ENCODE assay signal across 8 cellular contexts in the genomic region with DNA sequence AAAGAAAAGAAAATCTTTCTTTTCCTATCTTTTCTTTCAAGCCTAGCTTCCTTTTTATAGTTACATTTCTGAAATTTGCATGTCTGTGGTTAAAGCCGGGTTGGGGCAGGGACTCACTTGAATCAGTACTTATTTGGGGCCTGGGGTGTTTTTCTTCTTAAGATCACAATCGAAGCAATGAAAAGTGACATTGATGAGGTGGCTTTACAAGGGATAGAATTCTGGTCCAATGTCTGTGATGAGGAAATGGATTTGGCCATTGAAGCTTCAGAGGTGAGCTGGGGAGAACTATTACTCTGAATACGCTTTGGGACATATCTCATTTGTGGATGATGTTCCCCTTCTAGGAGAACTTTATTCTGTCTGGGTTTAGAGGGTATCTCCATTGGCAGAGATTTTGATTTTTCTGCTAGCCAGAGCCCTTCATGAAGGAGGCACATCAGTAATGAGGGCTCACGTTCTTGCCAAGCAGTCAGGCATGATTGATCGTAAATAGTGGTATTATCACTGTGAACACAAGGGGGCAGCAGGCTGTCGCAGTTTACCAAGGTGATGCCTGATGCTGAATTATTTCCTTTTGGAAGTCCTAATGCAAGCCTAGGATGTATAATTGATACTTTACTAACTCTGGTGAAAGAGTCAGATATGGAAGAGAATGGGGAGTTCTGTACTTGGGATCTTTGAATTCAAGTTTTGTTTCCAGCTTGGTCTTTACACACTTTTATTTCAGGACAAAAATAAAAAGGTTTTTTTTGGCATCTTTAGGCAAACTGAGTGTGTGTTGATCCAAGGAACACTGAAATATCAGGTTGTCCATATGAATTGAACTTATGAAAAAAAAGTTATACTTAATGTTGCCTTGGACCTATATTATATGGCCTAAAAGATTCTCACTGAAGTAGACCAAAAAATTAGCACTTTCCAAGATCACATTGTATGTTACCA. TPM values are rescaled to one million over a fixed set of nuclear protein-coding genes. Genes with fewer than 3 reads are reported as not detected.
DNase-seq lines count a peak whose midpoint lies in the region; ATAC-seq, FAIRE-seq and TF ChIP-seq lines count a peak whose summit lies in the region.

No MANE protein-coding gene starts in this region.

- CTCF ChIA-PET in HepG2 (lab: Yijun Ruan, JAX; ENCODE audit: low intra/inter-chr PET ratio, low total read pairs), result interaction anchor here (0.9 to 1.4 kb wide), 2 partner anchors 78 to 138 kb away, joined by 4 to 8 read pairs; no protein-coding TSS in a partner anchor

- H3K4me2 ChIP-seq in GM23248 (ENCODE audit: unreplicated experiment) (no peak overlapping the region), HepG2 (ENCODE audit: low read depth, low read length) (no peak overlapping the region)

- no peaks in the 10 kb centered on the region for H3K9me3 ChIP-seq in GM23248 (ENCODE audit: low read depth)
- no peaks in the 10 kb centered on the region for H3K9me3 ChIP-seq in HepG2 (ENCODE audit: low read length)

- TF ChIP-seq CTCF in AG09319 (IDR thresholded peaks at IDR 0.05; ENCODE audit: low read depth, low read length) (peak; percentile 74), HepG2 (CRISPR knock-in tag; IDR thresholded peaks at IDR 0.05) (peak; percentile 87)

- DNase-seq in AG09319 (ENCODE audit: extremely low read depth, low read depth) (peak; percentile 44), GM23248 (peak; percentile 70), NCI-H2196 treated with DMSO at 0.1 percent for 48 hours (lab: John Stamatoyannopoulos, UW; ENCODE audit: unreplicated experiment) (peak; percentile 44), cerebellar cortex (ENCODE audit: low spot score) (peak; percentile 80), HepG2 (ENCODE audit: low spot score) (peak; percentile 63)
- peak; percentile 30 for DNase-seq in activated CD4-positive, CD25-positive, alpha-beta regulatory T cell treated with anti-CD3 and anti-CD28 coated beads, Interleukin-2, amount 50 U/mL, for 16 hours (ENCODE audit: low read depth, low spot score)
- peak; percentile 27 to 57 (median 41) for DNase-seq in stimulated activated CD4-positive, alpha-beta T cell treated with anti-CD3 and anti-CD28 coated beads, TNF-alpha, amount 100 ng/mL, for 48 hours (ENCODE audit: low read depth in 3 of 3)

- peak; percentile 86 for ATAC-seq in HepG2
- ATAC-seq in GM18909 (IDR thresholded peaks at IDR 0.05; ENCODE audit: poor library complexity, unreplicated experiment), result no peak

- 61% methylated on average over 6 of the region's 6 CpGs for WGBS in GM23248 (ENCODE audit: low coverage in 1 of 2, low lambda C conversion rate in 2 of 2, missing lambda C conversion rate in 2 of 2), 2 experiments
- 76% methylated on average over 6 of the region's 6 CpGs for WGBS in HepG2 (ENCODE audit: low lambda C conversion rate)

- in situ Hi-C loops in GM23248 (cut with MboI) (no loop called here), HepG2 (cut with HindIII; ENCODE audit: extremely low pct_ligation_motif_present, low pct_unique_long_range_greater_than_20kb) (no loop called here)

- H3K27me3 ChIP-seq in GM23248 (replicated peaks; ENCODE audit: insufficient read depth) (no peaks in the 10 kb centered on the region), HepG2 (ENCODE audit: control insufficient read depth in 1 of 2, insufficient read depth in 2 of 2, low read length in 2 of 2) (no peaks in the 10 kb centered on the region)

- POLR2A ChIA-PET in HepG2 (lab: Yijun Ruan, JAX), result interaction anchor here (1.0 to 6.9 kb wide), 3 partner anchors 9 to 18 kb away, joined by 3 to 59 read pairs (median 3); a partner anchor contains a TSS

- TF ChIP-seq RAD21 in HepG2 (CRISPR knock-in tag; IDR thresholded peaks at IDR 0.05), result no peak

- H2AFZ ChIP-seq in GM23248 (no peak overlapping the region), HepG2 (ENCODE audit: low read length) (no peak overlapping the region)

- H3K79me2 ChIP-seq in GM23248 (ENCODE audit: insufficient read depth) (peaks cover 93% of the 10 kb centered on the region), HepG2 (ENCODE audit: insufficient read depth, low read length) (no peaks in the 10 kb centered on the region)

- BruUV-seq in HepG2 (replicated peaks; lab: Mats Ljungman, UMichigan), result no TSS peak

- TF ChIP-seq POLR2A in HepG2 (IDR thresholded peaks at IDR 0.05; ENCODE audit: insufficient read depth in 1 of 2, low read depth in 2 of 2, low read length in 2 of 2), result no peak

- peak; percentile 42 for FAIRE-seq in HepG2 (lab: Jason Lieb, UNC)

- H3K9me2 ChIP-seq in GM23248 (ENCODE audit: insufficient read depth), result no peaks in the 10 kb centered on the region

- intact Hi-C loops in HepG2 (cut with micrococcal nuclease; ENCODE audit: unreplicated experiment), result loop anchor here (1.0 to 2.0 kb wide), 3 partner anchors 13 to 78 kb away; no protein-coding TSS in a partner anchor

- H3K27ac ChIP-seq in GM23248 (no peak overlapping the region), HepG2 (ENCODE audit: extremely low read length, insufficient read depth, low read length) (no peak overlapping the region)

- peaks cover 92% of the 10 kb centered on the region for H3K36me3 ChIP-seq in GM23248 (ENCODE audit: low read depth)
- peaks cover 47 to 92% of the 10 kb centered on the region in 2 experiments for H3K36me3 ChIP-seq in HepG2 (replicated peaks in 1 of 2; ENCODE audit: control insufficient read depth in 1 of 2, insufficient read depth in 2 of 2, low read length in 2 of 2)

- H3K9ac ChIP-seq in GM23248 (no peak overlapping the region), HepG2 (ENCODE audit: insufficient read depth, low read depth, low read length) (no peak overlapping the region)

- H4K20me1 ChIP-seq in GM23248 (ENCODE audit: insufficient read depth) (0 out of 2 replicates have a peak, but pooled peaks cover 7% of the 10 kb centered on the region), HepG2 (ENCODE audit: insufficient read depth, low read length) (peaks cover 19% of the 10 kb centered on the region)

- H3F3A ChIP-seq in GM23248 (ENCODE audit: insufficient read depth), result peaks cover 62% of the 10 kb centered on the region

- H3K4me3 ChIP-seq in GM23248, result no peak overlapping the region
- no peak overlapping the region for H3K4me3 ChIP-seq in HepG2 (replicated peaks in 1 of 3; ENCODE audit: insufficient read depth in 1 of 3, low read depth in 2 of 3, low read length in 3 of 3)

- no peak for TF ChIP-seq EP300 in HepG2 (IDR thresholded peaks at IDR 0.05; ENCODE audit: low read depth in 2 of 2, low read length in 2 of 2)
- TF ChIP-seq EP300 in HepG2 (CRISPR knock-in tag; IDR thresholded peaks at IDR 0.05; ENCODE audit: borderline replicate concordance), result no peak

- no peaks in the 10 kb centered on the region for H3K4me1 ChIP-seq in GM23248 (ENCODE audit: insufficient read depth)
- H3K4me1 ChIP-seq in HepG2 (ENCODE audit: insufficient read depth, low read length), result no peaks in the 10 kb centered on the region

RNA-seq across cellular contexts. Expression of a gene that starts 14.6 kb away (rescaled TPM):
- 421 and 423 TPM in 2 replicates for total RNA-seq in GM23248 (2014; rRNA removed; shearing (Covaris generic))
- polyA plus RNA-seq in GM23248 (2016; fragmentation: Nextera tagmentation; extraction: Ambion mirVana) (54.5 and 59.5 TPM in 2 replicates), HepG2 (2011; rRNA removed) (164 and 169 TPM in 2 replicates)
- 424 and 443 TPM in 2 replicates for total RNA-seq in HepG2 (2016; rRNA removed; fragmentation: Illumina TruSeq; extraction: Trizol)
- 39.2 and 44.6 TPM in 2 replicates for total RNA-seq in HepG2 (2016; cell fraction: cytosol; rRNA removed; fragmentation: Illumina TruSeq; extraction: Trizol; ENCODE audit: low read depth)
- 408 and 433 TPM in 2 replicates for total RNA-seq in HepG2 (2016; cell fraction: insoluble cytoplasmic fraction; rRNA removed; fragmentation: Illumina TruSeq; extraction: Trizol)
- 113 and 126 TPM in 2 replicates for total RNA-seq in HepG2 (2016; cell fraction: membrane; rRNA removed; fragmentation: Illumina TruSeq; extraction: Trizol)
- total RNA-seq in HepG2 (2016; cell fraction: nucleus; rRNA removed; fragmentation: Illumina TruSeq; extraction: Trizol), result 217 and 252 TPM in 2 replicates
- polyA plus RNA-seq in HepG2 (2011; cell fraction: cytosol; rRNA removed), result 81.9 and 93.5 TPM in 2 replicates
- 158 and 166 TPM in 2 replicates for polyA plus RNA-seq in HepG2 (2011; cell fraction: nucleus; rRNA removed)
- 249 and 287 TPM in 2 replicates for polyA plus RNA-seq in HepG2 (2012)
- 7.4 and 10.3 TPM in 2 replicates for polyA plus RNA-seq in HepG2 (2016; cell fraction: cytosol; fragmentation: Illumina TruSeq; extraction: Trizol; ENCODE audit: low read depth)
- polyA plus RNA-seq in HepG2 (2016; cell fraction: insoluble cytoplasmic fraction; fragmentation: Illumina TruSeq; extraction: Trizol; ENCODE audit: low read depth), result 390 TPM in 2 replicates
- polyA plus RNA-seq in HepG2 (2016; cell fraction: membrane; fragmentation: Illumina TruSeq; extraction: Trizol; ENCODE audit: low read depth), result 36.4 and 43.8 TPM in 2 replicates
- polyA plus RNA-seq in HepG2 (2016; cell fraction: nucleus; fragmentation: Illumina TruSeq; extraction: Trizol; ENCODE audit: insufficient read depth, low read depth), result 416 and 457 TPM in 2 replicates
- polyA minus RNA-seq in HepG2 (2011; rRNA and poly(A)+ RNA removed; ENCODE audit: low replicate concordance), result 266 and 436 TPM in 2 replicates
- polyA minus RNA-seq in HepG2 (2011; cell fraction: cytosol; rRNA and poly(A)+ RNA removed), result 150 and 163 TPM in 2 replicates
- polyA minus RNA-seq in HepG2 (2011; cell fraction: nucleus; rRNA and poly(A)+ RNA removed), result 84.6 and 120 TPM in 2 replicates

RNA-seq across cellular contexts. Expression of a gene that starts 29.7 kb away (rescaled TPM):
- 12.3 and 25.8 TPM in 2 replicates for total RNA-seq in GM23248 (2014; rRNA removed; shearing (Covaris generic))
- 1.1 and 1.2 TPM in 2 replicates for polyA plus RNA-seq in GM23248 (2016; fragmentation: Nextera tagmentation; extraction: Ambion mirVana)
- total RNA-seq in HepG2 (2016; rRNA removed; fragmentation: Illumina TruSeq; extraction: Trizol), result 2.6 and 3.0 TPM in 2 replicates
- total RNA-seq in HepG2 (2016; cell fraction: cytosol; rRNA removed; fragmentation: Illumina TruSeq; extraction: Trizol; ENCODE audit: low read depth), result 0.88 and 1.4 TPM in 2 replicates
- total RNA-seq in HepG2 (2016; cell fraction: insoluble cytoplasmic fraction; rRNA removed; fragmentation: Illumina TruSeq; extraction: Trizol), result 2.8 and 3.8 TPM in 2 replicates
- 2.5 and 2.9 TPM in 2 replicates for total RNA-seq in HepG2 (2016; cell fraction: membrane; rRNA removed; fragmentation: Illumina TruSeq; extraction: Trizol)
- 2.6 and 4.3 TPM in 2 replicates for total RNA-seq in HepG2 (2016; cell fraction: nucleus; rRNA removed; fragmentation: Illumina TruSeq; extraction: Trizol)
- 7.0 and 10.9 TPM in 2 replicates for polyA plus RNA-seq in HepG2 (2011; rRNA removed)
- polyA plus RNA-seq in HepG2 (2011; cell fraction: cytosol; rRNA removed), result 4.9 and 5.8 TPM in 2 replicates
- 50.3 and 56.8 TPM in 2 replicates for polyA plus RNA-seq in HepG2 (2011; cell fraction: nucleus; rRNA removed)
- polyA plus RNA-seq in HepG2 (2012), result 11.8 and 15.7 TPM in 2 replicates
- 0.86 and 1.4 TPM in 2 replicates for polyA plus RNA-seq in HepG2 (2016; cell fraction: cytosol; fragmentation: Illumina TruSeq; extraction: Trizol; ENCODE audit: low read depth)
- polyA plus RNA-seq in HepG2 (2016; cell fraction: insoluble cytoplasmic fraction; fragmentation: Illumina TruSeq; extraction: Trizol; ENCODE audit: low read depth), result 2.8 and 3.9 TPM in 2 replicates
- 1.6 and 2.8 TPM in 2 replicates for polyA plus RNA-seq in HepG2 (2016; cell fraction: membrane; fragmentation: Illumina TruSeq; extraction: Trizol; ENCODE audit: low read depth)
- 17.9 and 18.3 TPM in 2 replicates for polyA plus RNA-seq in HepG2 (2016; cell fraction: nucleus; fragmentation: Illumina TruSeq; extraction: Trizol; ENCODE audit: insufficient read depth, low read depth)
- 0.16 and 7.4 TPM in 2 replicates for polyA minus RNA-seq in HepG2 (2011; rRNA and poly(A)+ RNA removed; ENCODE audit: low replicate concordance)
- 1.8 and 5.3 TPM in 2 replicates for polyA minus RNA-seq in HepG2 (2011; cell fraction: cytosol; rRNA and poly(A)+ RNA removed)
- polyA minus RNA-seq in HepG2 (2011; cell fraction: nucleus; rRNA and poly(A)+ RNA removed), result 4.2 and 6.6 TPM in 2 replicates

Comparison
In these comparisons a context has a peak if more than half of its experiments do, and no peak if none do; other contexts are left out.
1. DNase-seq: peak in every context shown above with its lines; median percentile 80 in cerebellar cortex; 70 in GM23248; 63 in HepG2; 44 in AG09319; 44 in NCI-H2196 treated with DMSO at 0.1 percent for 48 hours; 41 in stimulated activated CD4-positive, alpha-beta T cell treated with anti-CD3 and anti-CD28 coated beads, TNF-alpha, amount 100 ng/mL, for 48 hours; 30 in activated CD4-positive, CD25-positive, alpha-beta regulatory T cell treated with anti-CD3 and anti-CD28 coated beads, Interleukin-2, amount 50 U/mL, for 16 hours.